17 cellular contexts compared by ENCODE assay signal in genomic region chr14:75811862-75812505, GRCh38.
A peak's percentile ranks its signal among the peaks of the same experiment; 100 is the strongest.
DNase-seq lines count a peak whose midpoint lies in the region; ATAC-seq and TF ChIP-seq lines count a peak whose summit lies in the region.
"Had no signal": no experiment of that assay in that cellular context is flagged by ENCODE, and none has a peak within 500 bp of the region (broad histone marks: within the 10 kb centered on the region; RNA-seq: fewer than 3 reads in every experiment).

No MANE protein-coding gene starts in this region.

- no peaks in the 10 kb centered on the region for H3K36me3 ChIP-seq in uterus
- H3K36me3 ChIP-seq: ascending aorta, colonic mucosa, neural progenitor cell had no signal

- intact Hi-C loops in uterus (cut with DNase I; ENCODE audit: low total_unique reads) = no loop called here

- H3K27ac ChIP-seq in foreskin keratinocyte (no peak overlapping the region), uterus (peak overlapping the region; percentile 18 to 59)
- H3K27ac ChIP-seq: A549, ascending aorta, colonic mucosa, esophagus squamous epithelium, neural progenitor cell had no signal

- no peaks in the 10 kb centered on the region for H3K9me3 ChIP-seq in uterus
- H3K9me3 ChIP-seq: A549, ascending aorta, colonic mucosa, esophagus squamous epithelium had no signal

- DNase-seq in NCI-H345 (lab: John Stamatoyannopoulos, UW) = peak; percentile 24
- no peak for DNase-seq in NCI-H345 treated with DMSO at 0.1 percent for 48 hours (lab: John Stamatoyannopoulos, UW; ENCODE audit: unreplicated experiment)
- DNase-seq in NCI-H748 treated with DMSO at 0.1 percent for 48 hours (lab: John Stamatoyannopoulos, UW) = peak; percentile 84
- DNase-seq in foreskin keratinocyte = no peak
- peak in 1 of 2 donors; percentile 28 for DNase-seq in uterus
- no peak for DNase-seq in hypothalamus (lab: John Stamatoyannopoulos, UW)
- no peak for DNase-seq in OCI-M1 (lab: John Stamatoyannopoulos, UW)
- DNase-seq: CD4-positive, alpha-beta T cell; colonic mucosa; esophagus squamous epithelium; MV-4-11; stimulated activated naive CD4-positive, alpha-beta T cell treated with Interleukin-2 at 50 U/mL for 16 hours had no signal

- no peak overlapping the region for H3K4me3 ChIP-seq in uterus
- H3K4me3 ChIP-seq: A549, ascending aorta, colonic mucosa, esophagus squamous epithelium, lung, neural progenitor cell had no signal

- no peak for TF ChIP-seq POLR2A in uterus (IDR thresholded peaks at IDR 0.05)

- TF ChIP-seq CTCF in foreskin keratinocyte (conservative IDR thresholded peaks at IDR 0.05) (no peak), uterus (IDR thresholded peaks at IDR 0.05) (no peak)

- H3K4me1 ChIP-seq in foreskin keratinocyte (no peaks in the 10 kb centered on the region), uterus (no peaks in the 10 kb centered on the region)
- H3K4me1 ChIP-seq: A549, colonic mucosa, esophagus squamous epithelium had no signal

- ATAC-seq in foreskin keratinocyte (peak; percentile 44), GM18858 (IDR thresholded peaks at IDR 0.05; ENCODE audit: unreplicated experiment) (no peak)
- ATAC-seq: A549 had no signal

- no peaks in the 10 kb centered on the region for H3K27me3 ChIP-seq in foreskin keratinocyte
- H3K27me3 ChIP-seq in uterus = no peaks in the 10 kb centered on the region
- H3K27me3 ChIP-seq: ascending aorta, colonic mucosa, esophagus squamous epithelium, neural progenitor cell had no signal

Comparison
In these comparisons a context has a peak if more than half of its experiments do, and no peak if none do; other contexts are left out.
1. DNase-seq: peak in NCI-H345 (single experiment) and NCI-H748 treated with DMSO at 0.1 percent for 48 hours (single experiment); none in NCI-H345 treated with DMSO at 0.1 percent for 48 hours (single experiment), foreskin keratinocyte (0 of 2), hypothalamus (0 of 51) and OCI-M1 (single experiment).